Comparison of ENCODE assay signal across 21 cellular contexts in genomic region chr7:37645276-37646040, GRCh38.
DNase-seq lines count a peak whose midpoint lies in the region; ATAC-seq and TF ChIP-seq lines count a peak whose summit lies in the region.
"Had no signal": no experiment of that assay in that cellular context is flagged by ENCODE, and none has a peak within 500 bp of the region (broad histone marks: within the 10 kb centered on the region; RNA-seq: fewer than 3 reads in every experiment).

No MANE protein-coding gene starts in this region.

- H2AFZ ChIP-seq in MM.1S (ENCODE audit: low read length), result peak overlapping the region; percentile 61
- H2AFZ ChIP-seq: GM23248 had no signal

- no peaks in the 10 kb centered on the region for H4K20me1 ChIP-seq in MM.1S (ENCODE audit: insufficient read depth, low read length)

- H3K9ac ChIP-seq in MM.1S (ENCODE audit: low read length), result peak overlapping the region; percentile 44; the same call in 1 of the 2 replicates
- H3K9ac ChIP-seq: GM23248 had no signal

- no peaks in the 10 kb centered on the region for H3K4me1 ChIP-seq in MM.1S (ENCODE audit: low read length)
- H3K4me1 ChIP-seq: colonic mucosa had no signal

- H3K79me2 ChIP-seq in MM.1S (ENCODE audit: low read length), result no peaks in the 10 kb centered on the region

- H3K27ac ChIP-seq in MM.1S (ENCODE audit: low read length), result peak overlapping the region; percentile 47; the same call in 1 of the 2 replicates
- H3K27ac ChIP-seq: colonic mucosa, GM23248, upper lobe of left lung had no signal

- H3K9me3 ChIP-seq in MM.1S (replicated peaks; ENCODE audit: insufficient read depth, low read length), result no peaks in the 10 kb centered on the region
- H3K9me3 ChIP-seq: colonic mucosa, upper lobe of left lung had no signal

- no peak for TF ChIP-seq CTCF in MM.1S (IDR thresholded peaks at IDR 0.05; ENCODE audit: low read length)

- DNase-seq in MM.1S (peak; percentile 46), UCSD-AML1 (lab: John Stamatoyannopoulos, UW; ENCODE audit: unreplicated experiment) (peak; percentile 12), pons (ENCODE audit: low spot score) (peak; percentile 20), middle frontal gyrus (ENCODE audit: extremely low spot score, low spot score) (no peak)
- DNase-seq: activated CD4-positive, alpha-beta T cell treated with anti-CD3 and anti-CD28 coated beads for 48 hours; activated effector memory CD4-positive, alpha-beta T cell treated with Interleukin-2 at 50 U/mL for 16 hours; colonic mucosa; DMS79 treated with DMSO at 0.1 percent for 48 hours; GM23248; heart right ventricle; left ventricle myocardium superior; NCI-H1092; NCI-H2081 treated with DMSO at 0.1 percent for 48 hours; nucleus accumbens; SHP77; stimulated activated CD4-positive, alpha-beta T cell treated with anti-CD3 and anti-CD28 coated beads, Interleukin-4, amount 100 ng/mL, for 24 hours; T-helper 1 cell; upper lobe of left lung had no signal

- peak overlapping the region; percentile 59 for H3K4me2 ChIP-seq in MM.1S (ENCODE audit: low read depth, low read length)

- H3K27me3 ChIP-seq in MM.1S (replicated peaks; ENCODE audit: insufficient read depth, low read length), result no peaks in the 10 kb centered on the region
- H3K27me3 ChIP-seq: colonic mucosa, heart right ventricle, upper lobe of left lung had no signal

- peaks cover 7% of the 10 kb centered on the region; the same call in 1 of the 2 replicates for H3F3A ChIP-seq in MM.1S (ENCODE audit: insufficient read depth, low read length)

- H3K36me3 ChIP-seq in MM.1S (replicated peaks; ENCODE audit: insufficient read depth, low read length), result no peaks in the 10 kb centered on the region
- H3K36me3 ChIP-seq: colonic mucosa, heart right ventricle, upper lobe of left lung had no signal

- H3K9me2 ChIP-seq in MM.1S (replicated peaks; ENCODE audit: insufficient read depth, low read length), result no peaks in the 10 kb centered on the region

- ATAC-seq in GM18868 (IDR thresholded peaks at IDR 0.05; ENCODE audit: unreplicated experiment) (peak; percentile 47), HG03097 (IDR thresholded peaks at IDR 0.05; ENCODE audit: low FRiP score, unreplicated experiment) (no peak), GM19395 (IDR thresholded peaks at IDR 0.05; ENCODE audit: unreplicated experiment) (no peak)
- ATAC-seq: left ventricle myocardium superior had no signal

- peak overlapping the region; percentile 54 for H3K4me3 ChIP-seq in MM.1S (ENCODE audit: low read length)
- H3K4me3 ChIP-seq: colonic mucosa, GM23248, heart right ventricle, upper lobe of left lung had no signal
